ENCODE assay signal across 8 cellular contexts in the genomic region with DNA sequence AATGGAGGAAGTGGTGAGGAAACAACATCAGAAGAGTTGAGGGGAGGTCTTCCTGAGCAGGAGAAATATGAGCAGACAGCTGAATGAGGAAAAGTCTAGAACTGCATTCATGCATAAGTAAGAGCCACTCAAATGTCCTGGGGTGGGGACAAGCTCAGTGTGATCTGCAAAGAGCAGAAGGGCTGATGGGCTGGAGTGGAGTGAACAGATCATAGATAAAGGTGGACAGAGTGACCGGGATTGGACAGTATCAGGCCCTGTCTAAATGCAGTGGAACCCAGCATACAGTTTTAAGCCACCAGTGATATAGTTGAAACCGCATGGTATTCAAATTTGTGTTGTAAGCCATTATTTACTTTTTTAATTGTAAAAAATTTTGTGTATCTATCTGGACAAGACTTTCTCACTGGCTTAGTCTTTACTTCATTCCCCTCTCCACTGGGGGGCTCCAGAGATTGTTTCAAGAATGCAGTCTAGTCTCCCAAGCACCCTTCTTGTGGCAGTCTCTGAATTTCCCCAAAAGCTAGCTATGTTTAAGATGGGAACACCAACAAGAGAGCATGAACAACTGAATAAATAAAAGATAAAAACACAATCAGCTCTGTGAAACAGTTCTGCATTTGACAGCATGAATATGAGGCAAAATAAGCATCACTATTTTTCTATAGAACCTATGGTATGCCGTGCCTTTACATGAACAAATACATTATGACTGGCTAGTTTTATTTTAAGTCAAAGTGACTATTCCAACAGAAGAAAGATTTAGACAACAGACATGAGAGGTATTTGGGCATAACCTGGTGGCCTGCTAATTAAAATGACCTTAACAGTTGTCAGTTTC. TPM values are rescaled to one million over a fixed set of nuclear protein-coding genes. Genes with fewer than 3 reads are reported as not detected.
DNase-seq lines count a peak whose midpoint lies in the region; ATAC-seq and TF ChIP-seq lines count a peak whose summit lies in the region.

No MANE protein-coding gene starts in this region.

- no peaks in the 10 kb centered on the region for H3K9me3 Mint-ChIP-seq in GM23338

- TF ChIP-seq CTCF in GM23338 (conservative IDR thresholded peaks at IDR 0.05; ENCODE audit: low read depth in 2 of 2) (peak; percentile 81 to 82), breast epithelium (IDR thresholded peaks at IDR 0.05) (peak in 2 of 3 donors; percentile 19 to 50), left lung (IDR thresholded peaks at IDR 0.05) (peak; percentile 54 to 59)

- H3K4me3 ChIP-seq in GM23338 (no peak overlapping the region), breast epithelium (no peak overlapping the region), left lung (no peak overlapping the region)

- H3K4me1 ChIP-seq in GM23338 (ENCODE audit: insufficient read depth) (peaks cover 14% of the 10 kb centered on the region), breast epithelium (no peaks in the 10 kb centered on the region), left lung (no peaks in the 10 kb centered on the region)

- H3K4me2 ChIP-seq in GM23338 = 0 out of 2 replicates have a peak overlapping the region, but pooled peaks have one; percentile 50

- H3K27me3 ChIP-seq in GM23338 (ENCODE audit: insufficient read depth) = no peaks in the 10 kb centered on the region
- no peaks in the 10 kb centered on the region for H3K27me3 ChIP-seq in breast epithelium
- H3K27me3 ChIP-seq in left lung = no peaks in the 10 kb centered on the region

- ATAC-seq in GM23338 (peak; percentile 89), left lung (peak; percentile 94)

- no peaks in the 10 kb centered on the region for H4K20me1 ChIP-seq in GM23338 (replicated peaks; ENCODE audit: insufficient read depth)

- no peaks in the 10 kb centered on the region for H3K9me2 ChIP-seq in GM23338 (ENCODE audit: insufficient read depth)

- H3K27ac Mint-ChIP-seq in GM23338 = no peak overlapping the region

- no peak overlapping the region for H3K4me3 Mint-ChIP-seq in GM23338

- no peak for TF ChIP-seq POLR2A in breast epithelium (IDR thresholded peaks at IDR 0.05)

- H3K36me3 ChIP-seq in GM23338 (ENCODE audit: insufficient read depth) (no peaks in the 10 kb centered on the region), breast epithelium (no peaks in the 10 kb centered on the region), left lung (no peaks in the 10 kb centered on the region)

- no peaks in the 10 kb centered on the region for H3K36me3 Mint-ChIP-seq in GM23338 (ENCODE audit: low read depth)

- H3K4me1 Mint-ChIP-seq in GM23338 = peaks cover 10% of the 10 kb centered on the region

- no peak overlapping the region for H3K27ac ChIP-seq in GM23338 (ENCODE audit: low read depth)
- H3K27ac ChIP-seq in breast epithelium = no peak overlapping the region
- no peak overlapping the region for H3K27ac ChIP-seq in left lung

- H3K27me3 Mint-ChIP-seq in GM23338 (ENCODE audit: insufficient read depth, low read depth, poor library complexity) = no peaks in the 10 kb centered on the region

- peak; percentile 54 for DNase-seq in D341Med (ENCODE audit: low spot score)
- DNase-seq in GM23338 (ENCODE audit: low spot score) = peak; percentile 73
- peak; percentile 45 for DNase-seq in NCI-H345 (lab: John Stamatoyannopoulos, UW)
- no peak for DNase-seq in breast epithelium (ENCODE audit: low spot score in 2 of 2)
- no peak for DNase-seq in left lung
- no peak for DNase-seq in stimulated activated naive CD4-positive, alpha-beta T cell treated with Interleukin-2 at 50 U/mL for 16 hours (lab: John Stamatoyannopoulos, UW)
- no peak for DNase-seq in stimulated activated CD4-positive, alpha-beta T cell treated with anti-CD3 and anti-CD28 coated beads, Interleukin-4, amount 100 ng/mL, for 24 hours
- DNase-seq in stimulated activated CD4-positive, alpha-beta T cell treated with anti-CD3 and anti-CD28 coated beads, Interleukin-2, amount 100 ng/mL, for 48 hours = no peak

- no peaks in the 10 kb centered on the region for H3K79me2 ChIP-seq in GM23338 (replicated peaks; ENCODE audit: insufficient read depth)

- no peaks in the 10 kb centered on the region for H3F3A ChIP-seq in GM23338 (replicated peaks; ENCODE audit: low read depth)

- no peak overlapping the region for H2AFZ ChIP-seq in GM23338

- intact Hi-C loops in breast epithelium (cut with DNase I; ENCODE audit: low total_unique reads) = no loop called here
- intact Hi-C loops in left lung (cut with DNase I) = loop anchor here in 1 of 2 donors (10.0 kb wide), 2 partner anchors 151 to 351 kb away; no protein-coding TSS in a partner anchor

- H3K9me3 ChIP-seq in breast epithelium (no peaks in the 10 kb centered on the region), left lung (no peaks in the 10 kb centered on the region)

TF ChIP-seq in GM23338, 12 proteins besides CTCF, POLR2A, EP300 and RAD21:
- TF ChIP-seq ZNF331 (CRISPR knock-in tag; IDR thresholded peaks at IDR 0.05; ENCODE audit: low read depth) = no peak
- TF ChIP-seq EZH2phosphoT487 (IDR thresholded peaks at IDR 0.05; ENCODE audit: unreplicated experiment) = no peak
- TF ChIP-seq STAT1 (IDR thresholded peaks at IDR 0.05; ENCODE audit: unreplicated experiment) = no peak
- TF ChIP-seq ZNF114 (CRISPR knock-in tag; IDR thresholded peaks at IDR 0.05) = no peak
- TF ChIP-seq, protein P1, sequence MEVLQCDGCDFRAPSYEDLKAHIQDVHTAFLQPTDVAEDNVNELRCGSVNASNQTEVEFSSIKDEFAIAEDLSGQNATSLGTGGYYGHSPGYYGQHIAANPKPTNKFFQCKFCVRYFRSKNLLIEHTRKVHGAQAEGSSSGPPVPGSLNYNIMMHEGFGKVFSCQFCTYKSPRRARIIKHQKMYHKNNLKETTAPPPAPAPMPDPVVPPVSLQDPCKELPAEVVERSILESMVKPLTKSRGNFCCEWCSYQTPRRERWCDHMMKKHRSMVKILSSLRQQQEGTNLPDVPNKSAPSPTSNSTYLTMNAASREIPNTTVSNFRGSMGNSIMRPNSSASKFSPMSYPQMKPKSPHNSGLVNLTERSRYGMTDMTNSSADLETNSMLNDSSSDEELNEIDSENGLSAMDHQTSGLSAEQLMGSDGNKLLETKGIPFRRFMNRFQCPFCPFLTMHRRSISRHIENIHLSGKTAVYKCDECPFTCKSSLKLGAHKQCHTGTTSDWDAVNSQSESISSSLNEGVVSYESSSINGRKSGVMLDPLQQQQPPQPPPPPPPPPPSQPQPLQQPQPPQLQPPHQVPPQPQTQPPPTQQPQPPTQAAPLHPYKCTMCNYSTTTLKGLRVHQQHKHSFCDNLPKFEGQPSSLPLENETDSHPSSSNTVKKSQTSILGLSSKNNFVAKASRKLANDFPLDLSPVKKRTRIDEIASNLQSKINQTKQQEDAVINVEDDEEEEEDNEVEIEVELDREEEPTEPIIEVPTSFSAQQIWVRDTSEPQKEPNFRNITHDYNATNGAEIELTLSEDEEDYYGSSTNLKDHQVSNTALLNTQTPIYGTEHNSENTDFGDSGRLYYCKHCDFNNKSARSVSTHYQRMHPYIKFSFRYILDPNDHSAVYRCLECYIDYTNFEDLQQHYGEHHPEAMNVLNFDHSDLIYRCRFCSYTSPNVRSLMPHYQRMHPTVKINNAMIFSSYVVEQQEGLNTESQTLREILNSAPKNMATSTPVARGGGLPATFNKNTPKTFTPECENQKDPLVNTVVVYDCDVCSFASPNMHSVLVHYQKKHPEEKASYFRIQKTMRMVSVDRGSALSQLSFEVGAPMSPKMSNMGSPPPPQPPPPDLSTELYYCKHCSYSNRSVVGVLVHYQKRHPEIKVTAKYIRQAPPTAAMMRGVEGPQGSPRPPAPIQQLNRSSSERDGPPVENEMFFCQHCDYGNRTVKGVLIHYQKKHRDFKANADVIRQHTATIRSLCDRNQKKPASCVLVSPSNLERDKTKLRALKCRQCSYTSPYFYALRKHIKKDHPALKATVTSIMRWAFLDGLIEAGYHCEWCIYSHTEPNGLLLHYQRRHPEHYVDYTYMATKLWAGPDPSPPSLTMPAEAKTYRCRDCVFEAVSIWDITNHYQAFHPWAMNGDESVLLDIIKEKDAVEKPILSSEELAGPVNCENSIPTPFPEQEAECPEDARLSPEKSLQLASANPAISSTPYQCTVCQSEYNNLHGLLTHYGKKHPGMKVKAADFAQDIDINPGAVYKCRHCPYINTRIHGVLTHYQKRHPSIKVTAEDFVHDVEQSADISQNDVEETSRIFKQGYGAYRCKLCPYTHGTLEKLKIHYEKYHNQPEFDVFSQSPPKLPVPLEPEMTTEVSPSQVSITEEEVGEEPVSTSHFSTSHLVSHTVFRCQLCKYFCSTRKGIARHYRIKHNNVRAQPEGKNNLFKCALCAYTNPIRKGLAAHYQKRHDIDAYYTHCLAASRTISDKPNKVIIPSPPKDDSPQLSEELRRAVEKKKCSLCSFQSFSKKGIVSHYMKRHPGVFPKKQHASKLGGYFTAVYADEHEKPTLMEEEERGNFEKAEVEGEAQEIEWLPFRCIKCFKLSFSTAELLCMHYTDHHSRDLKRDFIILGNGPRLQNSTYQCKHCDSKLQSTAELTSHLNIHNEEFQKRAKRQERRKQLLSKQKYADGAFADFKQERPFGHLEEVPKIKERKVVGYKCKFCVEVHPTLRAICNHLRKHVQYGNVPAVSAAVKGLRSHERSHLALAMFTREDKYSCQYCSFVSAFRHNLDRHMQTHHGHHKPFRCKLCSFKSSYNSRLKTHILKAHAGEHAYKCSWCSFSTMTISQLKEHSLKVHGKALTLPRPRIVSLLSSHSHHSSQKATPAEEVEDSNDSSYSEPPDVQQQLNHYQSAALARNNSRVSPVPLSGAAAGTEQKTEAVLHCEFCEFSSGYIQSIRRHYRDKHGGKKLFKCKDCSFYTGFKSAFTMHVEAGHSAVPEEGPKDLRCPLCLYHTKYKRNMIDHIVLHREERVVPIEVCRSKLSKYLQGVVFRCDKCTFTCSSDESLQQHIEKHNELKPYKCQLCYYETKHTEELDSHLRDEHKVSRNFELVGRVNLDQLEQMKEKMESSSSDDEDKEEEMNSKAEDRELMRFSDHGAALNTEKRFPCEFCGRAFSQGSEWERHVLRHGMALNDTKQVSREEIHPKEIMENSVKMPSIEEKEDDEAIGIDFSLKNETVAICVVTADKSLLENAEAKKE (CRISPR knock-in tag; IDR thresholded peaks at IDR 0.05) = no peak
- no peak for TF ChIP-seq CREB1 (CRISPR knock-in tag; IDR thresholded peaks at IDR 0.05; ENCODE audit: low read depth)
- TF ChIP-seq JUNB (IDR thresholded peaks at IDR 0.05; ENCODE audit: unreplicated experiment) = no peak

RNA-seq across cellular contexts. Expression of a gene that starts 10.7 kb away (rescaled TPM):
- total RNA-seq in GM23338 (2014; rRNA removed; shearing (Covaris generic)) = 2.0 and 2.8 TPM in 2 replicates
- polyA plus RNA-seq in GM23338 (2016; fragmentation: Nextera tagmentation; extraction: Ambion mirVana) = 1.4 and 2.4 TPM in 2 replicates
- 1 to 10 TPM; 2.0 to 6.9 (median 3.5) TPM for total RNA-seq in breast epithelium
- 10 to 100 TPM in 1 of 2 donors, 1 to 10 TPM in 1; 7.7 to 22.5 TPM for total RNA-seq in left lung

Comparison
In these comparisons a context has a peak if more than half of its experiments do, and no peak if none do; other contexts are left out.
1. DNase-seq: peak in D341Med (single experiment), GM23338 (single experiment) and NCI-H345 (single experiment); none in breast epithelium (0 of 2), left lung (0 of 2), stimulated activated naive CD4-positive, alpha-beta T cell treated with Interleukin-2 at 50 U/mL for 16 hours (single experiment), stimulated activated CD4-positive, alpha-beta T cell treated with anti-CD3 and anti-CD28 coated beads, Interleukin-4, amount 100 ng/mL, for 24 hours (single experiment) and stimulated activated CD4-positive, alpha-beta T cell treated with anti-CD3 and anti-CD28 coated beads, Interleukin-2, amount 100 ng/mL, for 48 hours (0 of 2).
2. Peak in every context shown above with its lines, with median percentiles within 50 percentile points of each other: CTCF ChIP-seq.